1 cellular context compared by ENCODE assay signal in genomic region chr9:116288658-116289057, GRCh38.
A peak's percentile ranks its signal among the peaks of the same experiment; 100 is the strongest.
TF ChIP-seq lines count a peak whose summit lies in the region.

No MANE protein-coding gene starts in this region.

TF ChIP-seq in SK-N-SH, 30 proteins besides CTCF, POLR2A, EP300 and RAD21 (continued from another document):
- peak; percentile 94 for TF ChIP-seq JUND (IDR thresholded peaks at IDR 0.05)
- peak; percentile 77; the same call in 1 of the 2 replicates for TF ChIP-seq RXRA (IDR thresholded peaks at IDR 0.05; ENCODE audit: borderline replicate concordance, low read depth)
- TF ChIP-seq FOSL2 (IDR thresholded peaks at IDR 0.05; ENCODE audit: borderline replicate concordance, low read depth), result peak; percentile 97
- 0 out of 2 replicates have a peak, but pooled peaks have one; percentile 32 for TF ChIP-seq YY1 (IDR thresholded peaks at IDR 0.05; ENCODE audit: low read depth)
- TF ChIP-seq ELF1 (IDR thresholded peaks at IDR 0.05), result no peak
